ENCODE assay signal across 32 cellular contexts in the genomic region with DNA sequence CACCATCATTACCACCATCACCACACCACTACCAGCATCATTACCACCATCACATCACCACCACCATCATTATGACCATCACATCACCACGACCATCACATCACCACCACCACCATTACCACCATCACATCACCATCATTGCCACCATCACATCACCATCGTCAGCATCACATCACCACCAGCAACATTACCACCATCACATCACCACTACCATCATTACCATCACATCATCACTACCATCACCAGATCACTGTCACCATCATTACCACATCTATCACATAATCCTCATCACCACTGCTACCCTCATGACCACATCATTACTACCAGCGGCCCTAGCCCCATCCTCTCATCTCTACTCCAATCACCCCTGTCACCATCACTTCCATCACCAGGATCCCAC. TPM values are rescaled to one million over a fixed set of nuclear protein-coding genes. Genes with fewer than 3 reads are reported as not detected.
"Had no signal": no experiment of that assay in that cellular context is flagged by ENCODE, and none has a peak within 500 bp of the region (broad histone marks: within the 10 kb centered on the region; RNA-seq: fewer than 3 reads in every experiment).

No MANE protein-coding gene starts in this region.

- H3K4me3 ChIP-seq: dorsolateral prefrontal cortex, gastrocnemius medialis, lung, mucosa of descending colon, pancreas, smooth muscle cell, thoracic aorta, tibial nerve, upper lobe of right lung, vagina had no signal

- FAIRE-seq: colon, kidney, pancreas had no signal

- H3K4me1 Mint-ChIP-seq: memory B cell; mesothelial cell of epicardium; neural crest cell; stimulated activated effector memory CD8-positive, alpha-beta T cell treated with anti-CD3 and anti-CD28 coated beads, Interleukin-12 subunit alpha, Interleukin-12 subunit beta, amount 100 ng/mL, for 72 hours had no signal

- H3K4me1 ChIP-seq: gastrocnemius medialis, pancreas, tibial nerve, upper lobe of right lung, vagina had no signal

- H3K27me3 ChIP-seq: gastrocnemius medialis, pancreas, vagina had no signal

- H3K27ac Mint-ChIP-seq: memory B cell; mesothelial cell of epicardium; naive B cell; natural killer cell treated with Interleukin-12 subunit alpha and Interleukin-12 subunit beta and Interleukin-15 and Interleukin-18, amount 100 ng/mL, for 72 hours; progenitor cell of endocrine pancreas; stimulated activated effector memory CD8-positive, alpha-beta T cell treated with anti-CD3 and anti-CD28 coated beads, Interleukin-12 subunit alpha, Interleukin-12 subunit beta, amount 100 ng/mL, for 72 hours had no signal

- H3K27ac ChIP-seq: dorsolateral prefrontal cortex, gastrocnemius medialis, neutrophil, pancreas, thoracic aorta, tibial nerve, upper lobe of right lung, vagina had no signal

- DNase-seq: dorsolateral prefrontal cortex; effector CD4-positive, alpha-beta T cell; foreskin fibroblast; gastrocnemius medialis; head of caudate nucleus; kidney; mucosa of descending colon; naive B cell; pancreas; stimulated activated CD4-positive, alpha-beta T cell treated with anti-CD3 and anti-CD28 coated beads, Interleukin-12 subunit alpha, Interleukin-12 subunit beta, amount 100 ng/mL, for 4 hours; stimulated activated CD4-positive, alpha-beta T cell treated with anti-CD3 and anti-CD28 coated beads, Interleukin-1b, Interleukin-23, amount 100 ng/mL, for 48 hours; stimulated activated CD4-positive, alpha-beta T cell treated with anti-CD3 and anti-CD28 coated beads, Interleukin-4, amount 100 ng/mL, for 24 hours; stimulated activated naive CD4-positive, alpha-beta T cell treated with Interleukin-2 at 50 U/mL for 16 hours; upper lobe of right lung had no signal

- H3K4me3 Mint-ChIP-seq: memory B cell; mesothelial cell of epicardium; naive B cell; natural killer cell treated with Interleukin-12 subunit alpha and Interleukin-12 subunit beta and Interleukin-15 and Interleukin-18, amount 100 ng/mL, for 72 hours; neural crest cell; stimulated activated effector memory CD8-positive, alpha-beta T cell treated with anti-CD3 and anti-CD28 coated beads, Interleukin-12 subunit alpha, Interleukin-12 subunit beta, amount 100 ng/mL, for 72 hours had no signal

- H3K9me3 Mint-ChIP-seq: memory B cell; mesothelial cell of epicardium; naive B cell; natural killer cell treated with Interleukin-12 subunit alpha and Interleukin-12 subunit beta and Interleukin-15 and Interleukin-18, amount 100 ng/mL, for 72 hours; neural crest cell; stimulated activated effector memory CD8-positive, alpha-beta T cell treated with anti-CD3 and anti-CD28 coated beads, Interleukin-12 subunit alpha, Interleukin-12 subunit beta, amount 100 ng/mL, for 72 hours had no signal

- ATAC-seq: gastrocnemius medialis; left lobe of liver; mucosa of descending colon; natural killer cell treated with Interleukin-12 subunit alpha and Interleukin-12 subunit beta and Interleukin-15 and Interleukin-18, amount 100 ng/mL, for 72 hours; pancreas; sciatic nerve; stimulated activated effector memory CD8-positive, alpha-beta T cell treated with anti-CD3 and anti-CD28 coated beads, Interleukin-12 subunit alpha, Interleukin-12 subunit beta, amount 100 ng/mL, for 72 hours; upper lobe of right lung had no signal

- H3K9me3 ChIP-seq: gastrocnemius medialis, mucosa of descending colon, neutrophil, pancreas, thoracic aorta, tibial nerve, upper lobe of right lung, vagina had no signal

- H3K4me2 ChIP-seq: smooth muscle cell had no signal

- H3K36me3 ChIP-seq: gastrocnemius medialis, neutrophil, pancreas, thoracic aorta, tibial nerve, upper lobe of right lung, vagina had no signal

RNA-seq across cellular contexts. Expression of gene SLC22A7, which starts 3.5 kb away (rescaled TPM):
- total RNA-seq: glomerular endothelial cell; lung; mesothelial cell of epicardium; natural killer cell treated with Interleukin-12 subunit alpha and Interleukin-12 subunit beta and Interleukin-15 and Interleukin-18, amount 100 ng/mL, for 72 hours; omental fat pad; progenitor cell of endocrine pancreas; sciatic nerve; smooth muscle cell; thoracic aorta; tibial nerve; upper lobe of right lung; vagina had no signal
- polyA plus RNA-seq: esophagus, lung, pancreas, smooth muscle cell had no signal

RNA-seq across cellular contexts. Expression of gene CRIP3, which starts 14.1 kb away (rescaled TPM):
- total RNA-seq: glomerular endothelial cell, smooth muscle cell, thoracic aorta, vagina had no signal
- polyA plus RNA-seq: smooth muscle cell had no signal

RNA-seq across cellular contexts. Expression of gene TTBK1, which starts 51.3 kb away (rescaled TPM):
- total RNA-seq: omental fat pad, smooth muscle cell, thoracic aorta, tibial nerve, vagina had no signal
- polyA plus RNA-seq: smooth muscle cell had no signal
